ENCODE assay signal across 9 cellular contexts in the genomic region with DNA sequence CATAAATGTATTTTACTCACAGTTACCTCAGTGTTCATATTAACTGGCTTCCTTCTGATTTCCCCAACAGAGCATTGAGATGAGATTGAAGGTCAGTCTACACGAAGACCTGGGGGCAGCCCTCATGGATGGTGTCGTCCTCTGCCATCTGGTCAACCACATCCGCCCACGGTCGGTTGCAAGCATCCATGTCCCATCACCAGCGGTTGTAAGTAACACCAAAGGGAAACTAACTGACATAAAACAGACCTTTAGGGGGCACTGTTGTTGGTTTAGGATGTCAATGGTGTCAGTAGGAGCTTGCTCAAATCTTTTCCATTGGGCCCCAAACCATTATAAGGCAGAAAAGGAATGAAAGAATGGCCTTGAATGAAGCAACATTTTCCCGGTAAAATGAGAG.
DNase-seq lines count a peak whose midpoint lies in the region; ATAC-seq and TF ChIP-seq lines count a peak whose summit lies in the region.
"Had no signal": no experiment of that assay in that cellular context is flagged by ENCODE, and none has a peak within 500 bp of the region (broad histone marks: within the 10 kb centered on the region; RNA-seq: fewer than 3 reads in every experiment).

No MANE protein-coding gene starts in this region.

- H3K27ac Mint-ChIP-seq in activated naive CD4-positive, alpha-beta T cell treated with anti-CD3 and anti-CD28 coated beads, Interleukin-2, amount 50 U/mL, for 72 hours = no peak overlapping the region
- H3K27ac Mint-ChIP-seq in stimulated activated naive CD8-positive, alpha-beta T cell treated with anti-CD3 and anti-CD28 coated beads, Interleukin-15, amount 100 ng/mL, for 72 hours = peak overlapping the region in 1 of 2 donors; percentile 42

- intact Hi-C loops in dorsolateral prefrontal cortex (cut with DNase I) = loop anchor here in 1 of 2 donors (10.0 kb wide), 1 partner anchor 174 kb away; the partner anchor contains the start of gene LRCH1

- H3K36me3 Mint-ChIP-seq in activated naive CD4-positive, alpha-beta T cell treated with anti-CD3 and anti-CD28 coated beads, Interleukin-2, amount 50 U/mL, for 72 hours = peaks cover 16 to 19% of the 10 kb centered on the region in 2 donors

- TF ChIP-seq CTCF in choroid plexus epithelial cell (conservative IDR thresholded peaks at IDR 0.05; ENCODE audit: low read depth, low read length) (peak; percentile 38), dorsolateral prefrontal cortex (IDR thresholded peaks at IDR 0.05 in 54 of 56, conservative IDR thresholded peaks at IDR 0.05 in 2 of 56; ENCODE audit: low read depth in 1 of 56, partially characterized antibody in 56 of 56) (no peak)

- ATAC-seq in activated naive CD4-positive, alpha-beta T cell treated with anti-CD3 and anti-CD28 coated beads, Interleukin-2, amount 50 U/mL, for 72 hours = peak; percentile 40 to 71
- ATAC-seq in stimulated activated naive CD8-positive, alpha-beta T cell treated with anti-CD3 and anti-CD28 coated beads, Interleukin-15, amount 100 ng/mL, for 72 hours = peak; percentile 68
- ATAC-seq in HG03139 (IDR thresholded peaks at IDR 0.05; ENCODE audit: unreplicated experiment) = no peak

- peak in 1 of 2 donors; percentile 7 for DNase-seq in activated naive CD4-positive, alpha-beta T cell treated with anti-CD3 and anti-CD28 coated beads, Interleukin-2, amount 50 U/mL, for 72 hours (ENCODE audit: low spot score in 2 of 2)
- no peak for DNase-seq in activated naive CD4-positive, alpha-beta T cell treated with anti-CD3 and anti-CD28 coated beads, Interleukin-2, amount 50 U/mL, for 16 hours
- peak; percentile 8 for DNase-seq in M059J (ENCODE audit: low read depth)
- DNase-seq in choroid plexus epithelial cell (ENCODE audit: low read depth) = peak; percentile 24
- peak; percentile 12 to 32 for DNase-seq in stimulated activated naive CD8-positive, alpha-beta T cell treated with anti-CD3 and anti-CD28 coated beads, Interleukin-15, amount 100 ng/mL, for 72 hours
- DNase-seq in dorsolateral prefrontal cortex = no peak
- DNase-seq in amniotic stem cell (lab: John Stamatoyannopoulos, UW) = no peak
- DNase-seq: NCI-H2171 had no signal

- H3K4me1 Mint-ChIP-seq in stimulated activated naive CD8-positive, alpha-beta T cell treated with anti-CD3 and anti-CD28 coated beads, Interleukin-15, amount 100 ng/mL, for 72 hours = peaks cover 6% of the 10 kb centered on the region

- no peak overlapping the region for H3K4me3 Mint-ChIP-seq in stimulated activated naive CD8-positive, alpha-beta T cell treated with anti-CD3 and anti-CD28 coated beads, Interleukin-15, amount 100 ng/mL, for 72 hours

- H3K27me3 ChIP-seq in dorsolateral prefrontal cortex = no peaks in the 10 kb centered on the region

- H3K4me3 ChIP-seq in choroid plexus epithelial cell (ENCODE audit: low read depth, low read length) (no peak overlapping the region), dorsolateral prefrontal cortex (no peak overlapping the region)

- H3K27ac ChIP-seq in dorsolateral prefrontal cortex = no peak overlapping the region

- H3K27me3 Mint-ChIP-seq in stimulated activated naive CD8-positive, alpha-beta T cell treated with anti-CD3 and anti-CD28 coated beads, Interleukin-15, amount 100 ng/mL, for 72 hours = no peaks in the 10 kb centered on the region

- H3K9me3 Mint-ChIP-seq in activated naive CD4-positive, alpha-beta T cell treated with anti-CD3 and anti-CD28 coated beads, Interleukin-2, amount 50 U/mL, for 72 hours = no peaks in the 10 kb centered on the region
- no peaks in the 10 kb centered on the region for H3K9me3 Mint-ChIP-seq in stimulated activated naive CD8-positive, alpha-beta T cell treated with anti-CD3 and anti-CD28 coated beads, Interleukin-15, amount 100 ng/mL, for 72 hours

Comparison
In these comparisons a context has a peak if more than half of its experiments do, and no peak if none do; other contexts are left out.
1. DNase-seq: peak in M059J (single experiment), choroid plexus epithelial cell (single experiment) and stimulated activated naive CD8-positive, alpha-beta T cell treated with anti-CD3 and anti-CD28 coated beads, Interleukin-15, amount 100 ng/mL, for 72 hours (2 of 2); none in activated naive CD4-positive, alpha-beta T cell treated with anti-CD3 and anti-CD28 coated beads, Interleukin-2, amount 50 U/mL, for 16 hours (single experiment), dorsolateral prefrontal cortex (0 of 10) and amniotic stem cell (single experiment).